Comparison of ENCODE assay signal across 22 cellular contexts in genomic region chr5:6545036-6545693, GRCh38.
DNase-seq lines count a peak whose midpoint lies in the region; ATAC-seq and TF ChIP-seq lines count a peak whose summit lies in the region.
"Had no signal": no experiment of that assay in that cellular context is flagged by ENCODE, and none has a peak within 500 bp of the region (broad histone marks: within the 10 kb centered on the region; RNA-seq: fewer than 3 reads in every experiment).

No MANE protein-coding gene starts in this region.

- 66 to 70% methylated on average over 14 of the region's 14 CpGs for WGBS in heart right ventricle, 2 donors
- 59 to 76% (median 71%) methylated on average over 13 to 14 of the region's 14 CpGs for WGBS in psoas muscle, 3 donors

- no peak for TF ChIP-seq CTCF in heart right ventricle (IDR thresholded peaks at IDR 0.05)
- no peak for TF ChIP-seq CTCF in psoas muscle (IDR thresholded peaks at IDR 0.05)
- no peak for TF ChIP-seq CTCF in BE2C (IDR thresholded peaks at IDR 0.05; ENCODE audit: low read depth, low read length)

- H3K4me1 Mint-ChIP-seq in stimulated activated naive CD8-positive, alpha-beta T cell treated with anti-CD3 and anti-CD28 coated beads, Interleukin-15, amount 100 ng/mL, for 72 hours, result no peaks in the 10 kb centered on the region

- peak overlapping the region in 4 of 10 donors; percentile 33 to 71 (median 70) for H3K27ac ChIP-seq in heart right ventricle
- peak overlapping the region; percentile 93 for H3K27ac ChIP-seq in psoas muscle
- H3K27ac ChIP-seq: adrenal gland, body of pancreas, neutrophil had no signal

- H3K36me3 ChIP-seq in heart right ventricle (no peaks in the 10 kb centered on the region), psoas muscle (ENCODE audit: insufficient read depth in 1 of 2, low read depth in 1 of 2) (no peaks in the 10 kb centered on the region), BE2C (no peaks in the 10 kb centered on the region)
- H3K36me3 ChIP-seq: adrenal gland, HAP-1, neutrophil had no signal

- peaks cover 0 to 6% of the 10 kb centered on the region in 2 donors for H3K9me3 Mint-ChIP-seq in stimulated activated naive CD8-positive, alpha-beta T cell treated with anti-CD3 and anti-CD28 coated beads, Interleukin-15, amount 100 ng/mL, for 72 hours
- H3K9me3 Mint-ChIP-seq: effector memory CD8-positive, alpha-beta T cell had no signal

- ATAC-seq in stimulated activated naive CD8-positive, alpha-beta T cell treated with anti-CD3 and anti-CD28 coated beads, Interleukin-15, amount 100 ng/mL, for 72 hours, result peak; percentile 35
- no peak for ATAC-seq in stimulated activated naive CD8-positive, alpha-beta T cell treated with anti-CD3 and anti-CD28 coated beads, Interleukin-15, Interleukin-2, amounts not matched to agents 100 U/mL and 50 U/mL, for 24 hours
- ATAC-seq in heart right ventricle (peak in 6 of 8 donors; percentile 15 to 47 (median 37)), psoas muscle (peak in 3 of 4 donors; percentile 8 to 32 (median 26)), HG03108 (IDR thresholded peaks at IDR 0.05; ENCODE audit: unreplicated experiment) (no peak), HG02571 (IDR thresholded peaks at IDR 0.05; ENCODE audit: unreplicated experiment) (no peak)
- ATAC-seq: body of pancreas; effector memory CD8-positive, alpha-beta T cell had no signal

- peaks cover 20% of the 10 kb centered on the region for H3K27me3 Mint-ChIP-seq in stimulated activated naive CD8-positive, alpha-beta T cell treated with anti-CD3 and anti-CD28 coated beads, Interleukin-15, amount 100 ng/mL, for 72 hours

- H3K27me3 ChIP-seq in heart right ventricle, result no peaks in the 10 kb centered on the region
- no peaks in the 10 kb centered on the region for H3K27me3 ChIP-seq in psoas muscle (ENCODE audit: insufficient read depth in 3 of 3, low read length in 2 of 3)
- no peaks in the 10 kb centered on the region for H3K27me3 ChIP-seq in BE2C
- H3K27me3 ChIP-seq: adrenal gland, body of pancreas, neutrophil had no signal

- peaks cover 0 to 24% (median 0%) of the 10 kb centered on the region in 9 donors for H3K4me1 ChIP-seq in heart right ventricle
- H3K4me1 ChIP-seq in psoas muscle, result peaks cover 38% of the 10 kb centered on the region
- no peaks in the 10 kb centered on the region for H3K4me1 ChIP-seq in BE2C
- H3K4me1 ChIP-seq: adrenal gland, body of pancreas, HAP-1 had no signal

- no peak overlapping the region for H3K4me3 Mint-ChIP-seq in stimulated activated naive CD8-positive, alpha-beta T cell treated with anti-CD3 and anti-CD28 coated beads, Interleukin-15, amount 100 ng/mL, for 72 hours
- H3K4me3 Mint-ChIP-seq: activated naive CD4-positive, alpha-beta T cell treated with anti-CD3 and anti-CD28 coated beads for 36 hours; effector memory CD8-positive, alpha-beta T cell; IgD-negative memory B cell; memory B cell had no signal

- DNase-seq in stimulated activated naive CD8-positive, alpha-beta T cell treated with anti-CD3 and anti-CD28 coated beads, Interleukin-15, amount 100 ng/mL, for 72 hours, result no peak
- no peak for DNase-seq in stimulated activated naive CD8-positive, alpha-beta T cell treated with anti-CD3 and anti-CD28 coated beads, Interleukin-15, Interleukin-2, amounts not matched to agents 100 U/mL and 50 U/mL, for 24 hours
- no peak for DNase-seq in heart right ventricle
- DNase-seq in psoas muscle, result no peak
- DNase-seq in BE2C, result no peak
- DNase-seq: activated CD4-positive, alpha-beta T cell treated with anti-CD3 and anti-CD28 coated beads for 48 hours; activated naive CD4-positive, alpha-beta T cell treated with anti-CD3 and anti-CD28 coated beads for 36 hours; adrenal gland; body of pancreas; effector memory CD8-positive, alpha-beta T cell; foreskin fibroblast; NCI-H446 treated with DMSO at 0.1 percent for 48 hours; NCI-H82; stimulated activated CD4-positive, alpha-beta T cell treated with anti-CD3 and anti-CD28 coated beads, Interleukin-1b, Interleukin-23, amount 100 ng/mL, for 48 hours; substantia nigra had no signal

- H3K9me3 ChIP-seq in heart right ventricle (no peaks in the 10 kb centered on the region), psoas muscle (no peaks in the 10 kb centered on the region), BE2C (no peaks in the 10 kb centered on the region)
- H3K9me3 ChIP-seq: adrenal gland, body of pancreas, HAP-1, neutrophil had no signal

- intact Hi-C loops in heart right ventricle (cut with DNase I) (no loop called here), psoas muscle (cut with DNase I) (loop anchor here in 1 of 2 donors (10.0 kb wide), 1 partner anchor 90 kb away; no protein-coding TSS in a partner anchor)

- H3K4me3 ChIP-seq in heart right ventricle (no peak overlapping the region), psoas muscle (peak overlapping the region; percentile 7), BE2C (ENCODE audit: low read depth, low read length) (no peak overlapping the region)
- H3K4me3 ChIP-seq: adrenal gland, body of pancreas, HAP-1, smooth muscle cell had no signal

- peak overlapping the region in 1 of 2 donors; percentile 7 for H3K27ac Mint-ChIP-seq in stimulated activated naive CD8-positive, alpha-beta T cell treated with anti-CD3 and anti-CD28 coated beads, Interleukin-15, amount 100 ng/mL, for 72 hours
- H3K27ac Mint-ChIP-seq: activated naive CD4-positive, alpha-beta T cell treated with anti-CD3 and anti-CD28 coated beads for 36 hours; effector memory CD8-positive, alpha-beta T cell; IgD-negative memory B cell; memory B cell had no signal

Comparison
In these comparisons a context has a peak if more than half of its experiments do, and no peak if none do; other contexts are left out.
1. ATAC-seq: peak in stimulated activated naive CD8-positive, alpha-beta T cell treated with anti-CD3 and anti-CD28 coated beads, Interleukin-15, amount 100 ng/mL, for 72 hours (single experiment), heart right ventricle (6 of 8) and psoas muscle (3 of 4); none in stimulated activated naive CD8-positive, alpha-beta T cell treated with anti-CD3 and anti-CD28 coated beads, Interleukin-15, Interleukin-2, amounts not matched to agents 100 U/mL and 50 U/mL, for 24 hours (single experiment), HG03108 (single experiment) and HG02571 (single experiment).